ENCODE assay signal across 8 cellular contexts in genomic region chr7:66673124-66673639, GRCh38. TPM values are rescaled to one million over a fixed set of nuclear protein-coding genes. Genes with fewer than 3 reads are reported as not detected.
DNase-seq lines count a peak whose midpoint lies in the region; ATAC-seq, FAIRE-seq and TF ChIP-seq lines count a peak whose summit lies in the region.
"Not testable (repeated sequence)": the region's sequence is repeated elsewhere in the genome, so short reads cannot be mapped to it uniquely, and the experiment has no call there.

No MANE protein-coding gene starts in this region.

- intact Hi-C loops in activated CD4-positive, alpha-beta T cell treated with anti-CD3 and anti-CD28 coated beads, Interleukin-2, amount 10 ng/mL, durations not matched to agents 24 days and 14 days (cut with micrococcal nuclease), result not testable (repeated sequence)

- CTCF ChIA-PET in A549 (lab: Yijun Ruan, JAX), result not testable (repeated sequence)

- H3K4me3 Mint-ChIP-seq in activated CD4-positive, alpha-beta T cell treated with anti-CD3 and anti-CD28 coated beads, Interleukin-2, amount 10 ng/mL, durations not matched to agents 24 days and 14 days, result not testable (repeated sequence)

- dilution Hi-C loops in keratinocyte (cut with MboI; ENCODE audit: extremely low pct_ligation_motif_present, low sequenced_read_pairs), result not testable (repeated sequence)

- H3K27ac ChIP-seq in A549 (peak overlapping the region; percentile 70 to 81), angular gyrus (ENCODE audit: low read depth, low read length) (peak overlapping the region; percentile 72), keratinocyte (ENCODE audit: control insufficient read depth, insufficient read depth, low read length) (peak overlapping the region; percentile 54)
- H3K27ac ChIP-seq in small intestine (ENCODE audit: low read depth in 1 of 2, low read length in 1 of 2), result not testable (repeated sequence)

- POLR2A ChIA-PET in A549 (lab: Yijun Ruan, JAX), result interaction anchor here (1.0 kb wide), 1 partner anchor 19 kb away, joined by 3 read pairs; no protein-coding TSS in a partner anchor

- H3K27me3 ChIP-seq in keratinocyte (ENCODE audit: control insufficient read depth, extremely low read depth, insufficient read depth, low read length); small intestine (ENCODE audit: control insufficient read depth in 2 of 2, insufficient read depth in 2 of 2, low read length in 2 of 2): not testable (repeated sequence)

- peak; percentile 89 for FAIRE-seq in A549 (lab: Jason Lieb, UNC)
- peak; percentile 51 for FAIRE-seq in GM19239 (lab: Jason Lieb, UNC)
- FAIRE-seq in keratinocyte (lab: Jason Lieb, UNC), result peak; percentile 88
- FAIRE-seq in small intestine (lab: Jason Lieb, UNC), result not testable (repeated sequence)

- not testable (repeated sequence) for H2AFZ ChIP-seq in keratinocyte (ENCODE audit: control insufficient read depth, low read length)

- not testable (repeated sequence) for TF ChIP-seq POLR2A in A549 (IDR thresholded peaks at IDR 0.05; ENCODE audit: low read length); erythroblast (IDR thresholded peaks at IDR 0.05; ENCODE audit: low read length)

- H3K27me3 Mint-ChIP-seq in activated CD4-positive, alpha-beta T cell treated with anti-CD3 and anti-CD28 coated beads, Interleukin-2, amount 10 ng/mL, durations not matched to agents 24 days and 14 days, result not testable (repeated sequence)

- not testable (repeated sequence) for H3K9me3 ChIP-seq in A549; keratinocyte (ENCODE audit: control insufficient read depth, low read depth, low read length); small intestine (ENCODE audit: control insufficient read depth, low read depth)

- not testable (repeated sequence) for H3K9me3 Mint-ChIP-seq in activated CD4-positive, alpha-beta T cell treated with anti-CD3 and anti-CD28 coated beads, Interleukin-2, amount 10 ng/mL, durations not matched to agents 24 days and 14 days

- not testable (repeated sequence) for H3K4me1 Mint-ChIP-seq in activated CD4-positive, alpha-beta T cell treated with anti-CD3 and anti-CD28 coated beads, Interleukin-2, amount 10 ng/mL, durations not matched to agents 24 days and 14 days

- not testable (repeated sequence) for H3K36me3 ChIP-seq in keratinocyte (ENCODE audit: control insufficient read depth in 2 of 2, extremely low read depth in 1 of 2, insufficient read depth in 2 of 2, low read length in 2 of 2); small intestine (ENCODE audit: control insufficient read depth in 2 of 2, insufficient read depth in 2 of 2, low read length in 2 of 2)

- H3K9ac ChIP-seq in keratinocyte (ENCODE audit: control insufficient read depth, extremely low read depth, insufficient read depth, low read length), result not testable (repeated sequence)

- DNase-seq in A549 (ENCODE audit: low read depth in 1 of 2, low spot score in 1 of 2) (peak in 1 of 2 experiments; percentile 42), NCI-H82 (lab: John Stamatoyannopoulos, UW) (peak; percentile 10), erythroblast (lab: John Stamatoyannopoulos, UW) (peak; percentile 45 to 71), small intestine (peak; percentile 32)
- DNase-seq in GM19239 (ENCODE audit: insufficient read length, low spot score); activated CD4-positive, alpha-beta T cell treated with anti-CD3 and anti-CD28 coated beads, Interleukin-2, amount 10 ng/mL, durations not matched to agents 24 days and 14 days; keratinocyte (ENCODE audit: low read depth, low spot score): not testable (repeated sequence)

- not testable (repeated sequence) for H3K4me3 ChIP-seq in A549; keratinocyte (ENCODE audit: control insufficient read depth in 2 of 3, extremely low read depth in 1 of 3, insufficient read depth in 2 of 3, low read depth in 1 of 3, low read length in 3 of 3); small intestine (ENCODE audit: low read depth in 1 of 2, low read length in 2 of 2)

- not testable (repeated sequence) for TF ChIP-seq EP300 in A549 (IDR thresholded peaks at IDR 0.05)

- TF ChIP-seq CTCF in A549 (IDR thresholded peaks at IDR 0.05); keratinocyte (optimal IDR thresholded peaks at IDR 0.05 in 1 of 3, IDR thresholded peaks at IDR 0.05 in 1 of 3, conservative IDR thresholded peaks at IDR 0.05 in 1 of 3; ENCODE audit: extremely low read depth in 1 of 3, insufficient read depth in 2 of 3, low read length in 3 of 3): not testable (repeated sequence)

- not testable (repeated sequence) for H4K20me1 ChIP-seq in keratinocyte (ENCODE audit: control insufficient read depth, extremely low read depth, insufficient read depth, low read length)

- H3K27ac Mint-ChIP-seq in activated CD4-positive, alpha-beta T cell treated with anti-CD3 and anti-CD28 coated beads, Interleukin-2, amount 10 ng/mL, durations not matched to agents 24 days and 14 days, result peak overlapping the region; percentile 60

- 29% methylated on average over 5 of the region's 7 CpGs for WGBS in A549 (ENCODE audit: missing lambda C conversion rate)
- 12 to 53% (median 31%) methylated on average over 4 to 5 of the region's 7 CpGs for WGBS in small intestine, 3 donors

- not testable (repeated sequence) for H3K9me1 ChIP-seq in keratinocyte (ENCODE audit: control insufficient read depth, extremely low read depth, insufficient read depth, low read length)

- peak; percentile 89 to 95 for ATAC-seq in A549

- not testable (repeated sequence) for H3K4me1 ChIP-seq in A549; keratinocyte (ENCODE audit: control insufficient read depth, extremely low read depth, insufficient read depth, low read length); small intestine (ENCODE audit: control insufficient read depth in 2 of 2, insufficient read depth in 1 of 2, low read depth in 1 of 2, low read length in 1 of 2)

- TF ChIP-seq RAD21 in A549 (conservative IDR thresholded peaks at IDR 0.05 in 1 of 2, IDR thresholded peaks at IDR 0.05 in 1 of 2), result not testable (repeated sequence)

- H3K36me3 Mint-ChIP-seq in activated CD4-positive, alpha-beta T cell treated with anti-CD3 and anti-CD28 coated beads, Interleukin-2, amount 10 ng/mL, durations not matched to agents 24 days and 14 days (ENCODE audit: low read depth), result not testable (repeated sequence)

- peaks cover 14% of the 10 kb centered on the region for H3K79me2 ChIP-seq in keratinocyte (ENCODE audit: control insufficient read depth, insufficient read depth, low read length)

- peak overlapping the region; percentile 62 for H3K4me2 ChIP-seq in A549
- peak overlapping the region; percentile 8 for H3K4me2 ChIP-seq in keratinocyte (ENCODE audit: control insufficient read depth, extremely low read depth, insufficient read depth, low read depth, low read length)

TF ChIP-seq in A549, 52 proteins besides CTCF, POLR2A, EP300 and RAD21:
- TF ChIP-seq FOSL2 (IDR thresholded peaks at IDR 0.05) (0 out of 2 replicates have a peak, but pooled peaks have one; percentile 8), FOSL2 (CRISPR knock-in tag; IDR thresholded peaks at IDR 0.05) (peak; percentile 65)

RNA-seq across cellular contexts. Expression of gene KCTD7, which starts 44.5 kb away (rescaled TPM):
- polyA plus RNA-seq in A549 (2011; rRNA removed), result 10.3 and 11.7 TPM in 2 replicates
- 8.3 and 9.9 TPM in 2 replicates for polyA plus RNA-seq in A549 (2012; cell fraction: cytosol; rRNA removed)
- 16.1 and 16.9 TPM in 2 replicates for polyA plus RNA-seq in A549 (2012; cell fraction: nucleus; rRNA removed)
- polyA plus RNA-seq in A549 (2017; fragmentation: RNase III; extraction: RNeasy Plus Mini Kit Qiagen cat#74134 plus additional on column Dnase treatment), result 7.4 to 9.7 TPM (median 8.1 TPM) in 3 replicates
- polyA minus RNA-seq in A549 (2011; rRNA and poly(A)+ RNA removed), result 14.8 and 17.3 TPM in 2 replicates
- 8.9 and 9.2 TPM in 2 replicates for total RNA-seq in activated CD4-positive, alpha-beta T cell treated with anti-CD3 and anti-CD28 coated beads, Interleukin-2, amount 10 ng/mL, durations not matched to agents 24 days and 14 days
- polyA plus RNA-seq in keratinocyte, result 3.7 to 5.2 TPM (median 4.6 TPM) in 3 replicates
- 1.8 TPM for polyA plus RNA-seq in keratinocyte (2011; ENCODE audit: low read depth)
- 3.5 and 3.6 TPM in 2 replicates for polyA plus RNA-seq in keratinocyte (2011; cell fraction: cytosol; rRNA removed)
- 12.6 and 14.8 TPM in 2 replicates for polyA plus RNA-seq in keratinocyte (2011; cell fraction: nucleus; rRNA removed)
- polyA plus RNA-seq in keratinocyte (2012; ENCODE audit: low replicate concordance), result 2.1 and 2.9 TPM in 2 replicates
- polyA minus RNA-seq in keratinocyte, result 8.6 to 14.1 TPM (median 8.7 TPM) in 3 replicates
- 2.5 TPM for polyA minus RNA-seq in keratinocyte (2011; cell fraction: cytosol; rRNA and poly(A)+ RNA removed)
- polyA minus RNA-seq in keratinocyte (2011; cell fraction: nucleus; rRNA and poly(A)+ RNA removed), result 5.6 and 6.6 TPM in 2 replicates
- polyA plus RNA-seq in small intestine, result 1 to 10 TPM; 2.5 to 5.0 (median 2.7) TPM
